ENCODE assay signal across 15 cellular contexts in the genomic region with DNA sequence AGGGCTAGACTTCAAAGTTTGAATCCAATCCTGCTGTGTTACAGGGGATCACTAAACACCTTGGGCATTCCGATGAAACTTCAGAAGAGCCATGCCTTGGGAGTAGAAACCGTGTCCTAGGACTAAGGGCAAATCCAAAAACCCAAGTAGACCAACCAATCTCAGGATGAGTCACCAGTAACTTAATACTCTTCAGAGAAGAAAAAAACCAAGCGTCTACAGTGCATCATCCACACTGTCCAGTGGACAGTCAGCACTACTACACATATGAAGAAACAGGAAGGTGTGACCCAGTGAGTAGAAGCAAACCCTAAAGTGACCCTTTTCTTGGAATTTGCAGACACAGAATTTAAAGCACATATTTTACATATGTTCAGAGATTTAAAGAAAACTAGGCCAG. TPM values are rescaled to one million over a fixed set of nuclear protein-coding genes. Genes with fewer than 3 reads are reported as not detected.
DNase-seq lines count a peak whose midpoint lies in the region; ATAC-seq and TF ChIP-seq lines count a peak whose summit lies in the region.
"Had no signal": no experiment of that assay in that cellular context is flagged by ENCODE, and none has a peak within 500 bp of the region (broad histone marks: within the 10 kb centered on the region; RNA-seq: fewer than 3 reads in every experiment).

No MANE protein-coding gene starts in this region.

- ATAC-seq in foreskin keratinocyte (peak; percentile 88), HG02759 (IDR thresholded peaks at IDR 0.05; ENCODE audit: unreplicated experiment) (no peak), HG03460 (IDR thresholded peaks at IDR 0.05; ENCODE audit: unreplicated experiment) (no peak)

- TF ChIP-seq CTCF in AG04450 (IDR thresholded peaks at IDR 0.05; ENCODE audit: low read depth, low read length): peak; percentile 30
- no peak for TF ChIP-seq CTCF in HEK293 (tag by site-specific recombination; IDR thresholded peaks at IDR 0.05)
- TF ChIP-seq CTCF in foreskin keratinocyte (conservative IDR thresholded peaks at IDR 0.05): peak; percentile 31

- DNase-seq in AG04450 (ENCODE audit: low read depth, low spot score) (no peak), amniotic stem cell (lab: John Stamatoyannopoulos, UW) (peak; percentile 44), foreskin keratinocyte (peak; percentile 27 to 54), SHP77 (lab: John Stamatoyannopoulos, UW) (no peak), cerebellar cortex (ENCODE audit: low spot score) (no peak)
- DNase-seq: activated CD8-positive, alpha-beta memory T cell treated with anti-CD3 and anti-CD28 coated beads for 24 hours; CD8-positive, alpha-beta memory T cell; NCI-H1417 treated with DMSO at 0.1 percent for 48 hours; occipital lobe; stimulated activated CD4-positive, alpha-beta T cell treated with anti-CD3 and anti-CD28 coated beads, Interleukin-4, amount 100 ng/mL, for 1 hour; substantia nigra had no signal

- CTCF ChIA-PET in AG04450 (lab: Charles Lee): no interaction called here
- CTCF ChIA-PET in HEK293 (lab: Yijun Ruan, JAX): interaction anchor here (0.6 to 1.7 kb wide), 2 partner anchors 19 to 98 kb away, joined by 4 read pairs; no protein-coding TSS in a partner anchor

- H3K27me3 ChIP-seq in AG04450 (ENCODE audit: control insufficient read depth, insufficient read depth, low read length): no peaks in the 10 kb centered on the region
- H3K27me3 ChIP-seq in foreskin keratinocyte: no peaks in the 10 kb centered on the region
- H3K27me3 ChIP-seq: esophagus muscularis mucosa had no signal

- H3K9me3 ChIP-seq in AG04450 (ENCODE audit: control insufficient read depth, insufficient read depth, low read length) (no peaks in the 10 kb centered on the region), HEK293 (ENCODE audit: control insufficient read depth, insufficient read depth, low read depth, low read length) (no peaks in the 10 kb centered on the region)
- H3K9me3 ChIP-seq: esophagus muscularis mucosa had no signal

- POLR2A ChIA-PET in AG04450 (lab: Yijun Ruan, JAX) (interaction anchor here (0.6 kb wide), 1 partner anchor 26 kb away, joined by 3 read pairs; no protein-coding TSS in a partner anchor), HEK293 (lab: Yijun Ruan, JAX) (no interaction called here)

- peaks cover 4% of the 10 kb centered on the region; the same call in 1 of the 2 replicates for H3K4me1 ChIP-seq in HEK293 (ENCODE audit: control insufficient read depth, insufficient read depth, low read length)
- H3K4me1 ChIP-seq in foreskin keratinocyte: peaks cover under 1% of the 10 kb centered on the region
- H3K4me1 ChIP-seq: esophagus muscularis mucosa had no signal

- peaks cover 0 to 36% of the 10 kb centered on the region in 2 experiments; a peak in 1 of 3 replicates for H3K36me3 ChIP-seq in HEK293 (ENCODE audit: control insufficient read depth in 2 of 2, insufficient read depth in 1 of 2, low read length in 2 of 2)

- H3K27ac ChIP-seq in AG04450 (ENCODE audit: low read depth, low read length) (no peak overlapping the region), HEK293 (ENCODE audit: extremely low read depth, low read depth, low read length) (no peak overlapping the region), foreskin keratinocyte (no peak overlapping the region)
- H3K27ac ChIP-seq: esophagus muscularis mucosa had no signal

- no peak overlapping the region for H3K4me3 ChIP-seq in AG04450 (ENCODE audit: low read depth, low read length)
- no peak overlapping the region for H3K4me3 ChIP-seq in HEK293 (ENCODE audit: low read depth, low read length)
- H3K4me3 ChIP-seq: esophagus muscularis mucosa had no signal

TF ChIP-seq in HEK293, 187 proteins besides CTCF, POLR2A, EP300 and RAD21:
- TF ChIP-seq ZNF362 (tag by site-specific recombination; IDR thresholded peaks at IDR 0.05) (peak; percentile 74; the same call in 1 of the 2 replicates), ZNF747 (tag by site-specific recombination; IDR thresholded peaks at IDR 0.05) (no peak)
TF ChIP-seq in HEK293: peak in this region for 1.

RNA-seq across cellular contexts. Expression of gene VAPB, which starts 39.4 kb away (rescaled TPM):
- polyA plus RNA-seq in AG04450 (2011; rRNA removed): 36.3 and 43.8 TPM in 2 replicates
- 23.3 and 25.5 TPM in 2 replicates for polyA minus RNA-seq in AG04450 (2011; rRNA and poly(A)+ RNA removed)
- total RNA-seq in foreskin keratinocyte: 39.2 and 41.6 TPM in 2 replicates
- 38.7 and 41.7 TPM in 2 replicates for polyA plus RNA-seq in foreskin keratinocyte

RNA-seq across cellular contexts. Expression of gene RAB22A, which starts 40.1 kb away (rescaled TPM):
- 11.7 and 14.9 TPM in 2 replicates for polyA plus RNA-seq in AG04450 (2011; rRNA removed)
- 15.0 and 20.0 TPM in 2 replicates for polyA minus RNA-seq in AG04450 (2011; rRNA and poly(A)+ RNA removed)
- 18.7 and 19.3 TPM in 2 replicates for total RNA-seq in foreskin keratinocyte
- 7.5 and 8.2 TPM in 2 replicates for polyA plus RNA-seq in foreskin keratinocyte

Comparison
In these comparisons a context has a peak if more than half of its experiments do, and no peak if none do; other contexts are left out.
1. DNase-seq: peak in amniotic stem cell (single experiment) and foreskin keratinocyte (2 of 2); none in AG04450 (single experiment), SHP77 (0 of 2) and cerebellar cortex (single experiment).